Comparison of ENCODE assay signal across 1 cellular context in the genomic region with DNA sequence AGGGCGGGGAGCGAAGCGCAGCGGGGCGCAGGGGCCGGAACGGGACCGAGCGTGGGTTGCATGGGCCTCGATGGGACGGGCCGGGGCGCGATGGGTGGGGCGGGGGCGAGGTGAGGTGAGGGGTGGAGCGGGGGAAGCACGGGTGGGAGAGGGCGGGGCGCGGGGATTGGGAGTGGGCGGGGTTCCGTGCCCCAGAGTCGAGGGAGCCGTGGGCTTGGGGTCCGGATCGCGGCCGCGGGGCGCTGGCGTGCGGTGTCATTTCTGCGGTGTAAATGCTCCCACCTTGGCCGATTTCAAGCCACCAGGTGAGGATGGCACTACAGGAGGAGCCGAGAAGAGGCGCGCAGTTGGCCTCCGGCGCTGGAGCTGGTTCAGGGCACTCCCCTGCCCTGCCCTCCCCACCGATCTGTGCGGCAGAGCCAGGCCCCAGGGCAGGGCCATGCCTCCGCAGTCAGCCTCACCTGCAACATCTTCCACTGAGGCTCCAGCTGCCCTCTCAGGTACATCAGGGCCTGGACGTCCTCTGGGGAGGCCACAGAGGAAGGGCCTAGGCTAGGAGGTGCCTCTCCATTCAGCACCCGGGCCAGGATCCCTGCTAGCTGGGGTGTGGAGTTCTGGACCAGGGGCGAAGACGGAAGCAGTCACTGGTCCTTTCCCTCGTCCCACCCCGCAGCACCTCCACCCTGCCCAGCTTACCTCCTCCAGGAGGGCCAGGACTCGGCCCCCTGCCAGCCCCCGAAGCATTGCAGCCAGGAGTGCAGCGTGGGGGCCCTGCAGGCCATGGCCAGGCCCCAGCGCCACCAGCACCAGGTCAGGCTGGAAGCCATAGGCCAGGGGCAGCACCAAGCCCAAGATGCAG.
A peak's percentile ranks its signal among the peaks of the same experiment; 100 is the strongest.
TF ChIP-seq lines count a peak whose summit lies in the region.

No MANE protein-coding gene starts in this region.

TF ChIP-seq in HEK293, 187 proteins besides CTCF, POLR2A, EP300 and RAD21 (continued from another document):
- TF ChIP-seq, protein P1, sequence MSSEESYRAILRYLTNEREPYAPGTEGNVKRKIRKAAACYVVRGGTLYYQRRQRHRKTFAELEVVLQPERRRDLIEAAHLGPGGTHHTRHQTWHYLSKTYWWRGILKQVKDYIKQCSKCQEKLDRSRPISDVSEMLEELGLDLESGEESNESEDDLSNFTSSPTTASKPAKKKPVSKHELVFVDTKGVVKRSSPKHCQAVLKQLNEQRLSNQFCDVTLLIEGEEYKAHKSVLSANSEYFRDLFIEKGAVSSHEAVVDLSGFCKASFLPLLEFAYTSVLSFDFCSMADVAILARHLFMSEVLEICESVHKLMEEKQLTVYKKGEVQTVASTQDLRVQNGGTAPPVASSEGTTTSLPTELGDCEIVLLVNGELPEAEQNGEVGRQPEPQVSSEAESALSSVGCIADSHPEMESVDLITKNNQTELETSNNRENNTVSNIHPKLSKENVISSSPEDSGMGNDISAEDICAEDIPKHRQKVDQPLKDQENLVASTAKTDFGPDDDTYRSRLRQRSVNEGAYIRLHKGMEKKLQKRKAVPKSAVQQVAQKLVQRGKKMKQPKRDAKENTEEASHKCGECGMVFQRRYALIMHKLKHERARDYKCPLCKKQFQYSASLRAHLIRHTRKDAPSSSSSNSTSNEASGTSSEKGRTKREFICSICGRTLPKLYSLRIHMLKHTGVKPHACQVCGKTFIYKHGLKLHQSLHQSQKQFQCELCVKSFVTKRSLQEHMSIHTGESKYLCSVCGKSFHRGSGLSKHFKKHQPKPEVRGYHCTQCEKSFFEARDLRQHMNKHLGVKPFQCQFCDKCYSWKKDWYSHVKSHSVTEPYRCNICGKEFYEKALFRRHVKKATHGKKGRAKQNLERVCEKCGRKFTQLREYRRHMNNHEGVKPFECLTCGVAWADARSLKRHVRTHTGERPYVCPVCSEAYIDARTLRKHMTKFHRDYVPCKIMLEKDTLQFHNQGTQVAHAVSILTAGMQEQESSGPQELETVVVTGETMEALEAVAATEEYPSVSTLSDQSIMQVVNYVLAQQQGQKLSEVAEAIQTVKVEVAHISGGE (tag by site-specific recombination; conservative IDR thresholded peaks at IDR 0.05; ENCODE audit: low read depth) = no peak
- TF ChIP-seq, protein P2, sequence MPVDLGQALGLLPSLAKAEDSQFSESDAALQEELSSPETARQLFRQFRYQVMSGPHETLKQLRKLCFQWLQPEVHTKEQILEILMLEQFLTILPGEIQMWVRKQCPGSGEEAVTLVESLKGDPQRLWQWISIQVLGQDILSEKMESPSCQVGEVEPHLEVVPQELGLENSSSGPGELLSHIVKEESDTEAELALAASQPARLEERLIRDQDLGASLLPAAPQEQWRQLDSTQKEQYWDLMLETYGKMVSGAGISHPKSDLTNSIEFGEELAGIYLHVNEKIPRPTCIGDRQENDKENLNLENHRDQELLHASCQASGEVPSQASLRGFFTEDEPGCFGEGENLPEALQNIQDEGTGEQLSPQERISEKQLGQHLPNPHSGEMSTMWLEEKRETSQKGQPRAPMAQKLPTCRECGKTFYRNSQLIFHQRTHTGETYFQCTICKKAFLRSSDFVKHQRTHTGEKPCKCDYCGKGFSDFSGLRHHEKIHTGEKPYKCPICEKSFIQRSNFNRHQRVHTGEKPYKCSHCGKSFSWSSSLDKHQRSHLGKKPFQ (tag by site-specific recombination; IDR thresholded peaks at IDR 0.05) = no peak
- TF ChIP-seq, protein P3, sequence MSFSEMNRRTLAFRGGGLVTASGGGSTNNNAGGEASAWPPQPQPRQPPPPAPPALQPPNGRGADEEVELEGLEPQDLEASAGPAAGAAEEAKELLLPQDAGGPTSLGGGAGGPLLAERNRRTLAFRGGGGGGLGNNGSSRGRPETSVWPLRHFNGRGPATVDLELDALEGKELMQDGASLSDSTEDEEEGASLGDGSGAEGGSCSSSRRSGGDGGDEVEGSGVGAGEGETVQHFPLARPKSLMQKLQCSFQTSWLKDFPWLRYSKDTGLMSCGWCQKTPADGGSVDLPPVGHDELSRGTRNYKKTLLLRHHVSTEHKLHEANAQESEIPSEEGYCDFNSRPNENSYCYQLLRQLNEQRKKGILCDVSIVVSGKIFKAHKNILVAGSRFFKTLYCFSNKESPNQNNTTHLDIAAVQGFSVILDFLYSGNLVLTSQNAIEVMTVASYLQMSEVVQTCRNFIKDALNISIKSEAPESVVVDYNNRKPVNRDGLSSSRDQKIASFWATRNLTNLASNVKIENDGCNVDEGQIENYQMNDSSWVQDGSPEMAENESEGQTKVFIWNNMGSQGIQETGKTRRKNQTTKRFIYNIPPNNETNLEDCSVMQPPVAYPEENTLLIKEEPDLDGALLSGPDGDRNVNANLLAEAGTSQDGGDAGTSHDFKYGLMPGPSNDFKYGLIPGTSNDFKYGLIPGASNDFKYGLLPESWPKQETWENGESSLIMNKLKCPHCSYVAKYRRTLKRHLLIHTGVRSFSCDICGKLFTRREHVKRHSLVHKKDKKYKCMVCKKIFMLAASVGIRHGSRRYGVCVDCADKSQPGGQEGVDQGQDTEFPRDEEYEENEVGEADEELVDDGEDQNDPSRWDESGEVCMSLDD (tag by site-specific recombination; IDR thresholded peaks at IDR 0.05) = no peak
- TF ChIP-seq, protein P4, sequence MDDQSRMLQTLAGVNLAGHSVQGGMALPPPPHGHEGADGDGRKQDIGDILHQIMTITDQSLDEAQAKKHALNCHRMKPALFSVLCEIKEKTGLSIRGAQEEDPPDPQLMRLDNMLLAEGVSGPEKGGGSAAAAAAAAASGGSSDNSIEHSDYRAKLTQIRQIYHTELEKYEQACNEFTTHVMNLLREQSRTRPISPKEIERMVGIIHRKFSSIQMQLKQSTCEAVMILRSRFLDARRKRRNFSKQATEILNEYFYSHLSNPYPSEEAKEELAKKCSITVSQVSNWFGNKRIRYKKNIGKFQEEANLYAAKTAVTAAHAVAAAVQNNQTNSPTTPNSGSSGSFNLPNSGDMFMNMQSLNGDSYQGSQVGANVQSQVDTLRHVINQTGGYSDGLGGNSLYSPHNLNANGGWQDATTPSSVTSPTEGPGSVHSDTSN (CRISPR knock-in tag; IDR thresholded peaks at IDR 0.05) = no peak
- TF ChIP-seq ZNF571 (tag by site-specific recombination; IDR thresholded peaks at IDR 0.05) (no peak), ZNF768 (tag by site-specific recombination; IDR thresholded peaks at IDR 0.05) (no peak), ZNF350 (tag by site-specific recombination; IDR thresholded peaks at IDR 0.05) (no peak), ZNF548 (tag by site-specific recombination; IDR thresholded peaks at IDR 0.05) (no peak), ZNF354C (tag by site-specific recombination; IDR thresholded peaks at IDR 0.05; ENCODE audit: borderline replicate concordance, low read depth) (no peak), KLF9 (tag by site-specific recombination; IDR thresholded peaks at IDR 0.05; ENCODE audit: low read depth) (peak; percentile 85), ZNF521 (tag by site-specific recombination; IDR thresholded peaks at IDR 0.05) (no peak), ZNF473 (tag by site-specific recombination; IDR thresholded peaks at IDR 0.05) (no peak), ZNF133 (tag by site-specific recombination; IDR thresholded peaks at IDR 0.05) (no peak), GLIS1 (tag by site-specific recombination; IDR thresholded peaks at IDR 0.05) (no peak)
- TF ChIP-seq, protein P5, sequence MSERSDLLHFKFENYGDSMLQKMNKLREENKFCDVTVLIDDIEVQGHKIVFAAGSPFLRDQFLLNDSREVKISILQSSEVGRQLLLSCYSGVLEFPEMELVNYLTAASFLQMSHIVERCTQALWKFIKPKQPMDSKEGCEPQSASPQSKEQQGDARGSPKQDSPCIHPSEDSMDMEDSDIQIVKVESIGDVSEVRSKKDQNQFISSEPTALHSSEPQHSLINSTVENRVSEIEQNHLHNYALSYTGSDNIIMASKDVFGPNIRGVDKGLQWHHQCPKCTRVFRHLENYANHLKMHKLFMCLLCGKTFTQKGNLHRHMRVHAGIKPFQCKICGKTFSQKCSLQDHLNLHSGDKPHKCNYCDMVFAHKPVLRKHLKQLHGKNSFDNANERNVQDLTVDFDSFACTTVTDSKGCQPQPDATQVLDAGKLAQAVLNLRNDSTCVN (tag by site-specific recombination; optimal IDR thresholded peaks at IDR 0.05) = peak; percentile 18
- TF ChIP-seq, protein P6, sequence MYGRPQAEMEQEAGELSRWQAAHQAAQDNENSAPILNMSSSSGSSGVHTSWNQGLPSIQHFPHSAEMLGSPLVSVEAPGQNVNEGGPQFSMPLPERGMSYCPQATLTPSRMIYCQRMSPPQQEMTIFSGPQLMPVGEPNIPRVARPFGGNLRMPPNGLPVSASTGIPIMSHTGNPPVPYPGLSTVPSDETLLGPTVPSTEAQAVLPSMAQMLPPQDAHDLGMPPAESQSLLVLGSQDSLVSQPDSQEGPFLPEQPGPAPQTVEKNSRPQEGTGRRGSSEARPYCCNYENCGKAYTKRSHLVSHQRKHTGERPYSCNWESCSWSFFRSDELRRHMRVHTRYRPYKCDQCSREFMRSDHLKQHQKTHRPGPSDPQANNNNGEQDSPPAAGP (tag by site-specific recombination; IDR thresholded peaks at IDR 0.05) = 0 out of 2 replicates have a peak, but pooled peaks have one; percentile 11
